Comparison of ENCODE assay signal across 8 cellular contexts in the genomic region with DNA sequence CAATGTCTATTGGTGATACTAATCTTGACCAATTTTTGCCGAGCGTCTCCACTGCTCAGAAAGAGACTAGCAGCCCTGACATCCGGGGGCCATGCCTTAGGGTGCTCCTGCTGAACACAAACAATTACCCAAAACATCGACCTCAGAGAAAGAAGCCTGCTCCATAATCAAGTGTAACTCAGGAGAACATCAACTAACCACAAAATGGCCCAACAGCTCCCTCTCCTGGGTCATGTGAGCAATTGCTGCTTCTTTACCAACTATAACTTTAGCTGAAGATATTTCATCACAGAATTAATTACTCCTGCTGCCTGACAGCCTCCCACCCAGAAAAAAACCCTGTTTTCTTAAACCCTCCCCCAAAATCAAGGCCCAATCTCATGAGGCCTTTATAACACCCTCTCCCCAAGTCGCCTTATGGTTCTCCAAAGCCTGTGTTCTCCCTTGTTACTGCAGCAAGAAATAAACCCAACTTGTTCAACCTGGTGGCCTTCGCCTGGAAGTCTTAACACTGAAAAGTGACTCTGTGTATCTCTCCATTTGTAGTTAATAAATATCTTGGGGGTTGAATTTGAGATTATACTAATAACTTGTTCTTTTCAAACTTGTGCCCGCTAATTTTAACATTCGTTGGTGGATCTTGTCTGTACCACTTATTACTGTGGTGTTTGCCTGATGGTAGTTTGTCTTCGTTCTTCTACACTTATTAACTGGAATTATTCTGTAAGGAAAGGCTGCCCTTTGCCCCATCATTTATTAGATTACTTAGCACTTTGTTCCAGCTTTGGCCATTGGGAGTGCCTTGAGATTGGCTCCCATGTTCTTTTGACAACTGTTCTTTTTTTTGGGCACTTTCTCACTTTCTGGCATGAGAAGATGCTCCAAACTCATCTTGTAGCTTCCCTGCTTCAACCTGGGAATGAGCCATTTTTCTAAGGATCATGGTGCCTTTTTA. TPM values are rescaled to one million over a fixed set of nuclear protein-coding genes. Genes with fewer than 3 reads are reported as not detected.
DNase-seq lines count a peak whose midpoint lies in the region; ATAC-seq and TF ChIP-seq lines count a peak whose summit lies in the region.

No MANE protein-coding gene starts in this region.

- no peak for TF ChIP-seq POLR2A in tibial nerve (IDR thresholded peaks at IDR 0.05)

- H3K27ac ChIP-seq in MM.1S (ENCODE audit: low read length), result no peak overlapping the region
- no peak overlapping the region for H3K27ac ChIP-seq in osteoblast (ENCODE audit: low read depth, low read length)
- H3K27ac ChIP-seq in tibial nerve, result no peak overlapping the region

- no peaks in the 10 kb centered on the region for H3K27me3 ChIP-seq in MM.1S (replicated peaks; ENCODE audit: insufficient read depth, low read length)
- H3K27me3 ChIP-seq in osteoblast (ENCODE audit: insufficient read depth, low read length), result peaks cover 4% of the 10 kb centered on the region
- H3K27me3 ChIP-seq in tibial nerve, result no peaks in the 10 kb centered on the region

- 41 to 46% methylated on average over 9 of the region's 9 CpGs for WGBS in tibial nerve, 2 donors

- TF ChIP-seq EP300 in tibial nerve (IDR thresholded peaks at IDR 0.05), result no peak

- H3K4me2 ChIP-seq in MM.1S (ENCODE audit: low read depth, low read length), result no peak overlapping the region
- H3K4me2 ChIP-seq in osteoblast (ENCODE audit: insufficient read depth, low read length), result no peak overlapping the region

- no peak overlapping the region for H3K9ac ChIP-seq in MM.1S (ENCODE audit: low read length)

- H3K36me3 ChIP-seq in MM.1S (replicated peaks; ENCODE audit: insufficient read depth, low read length) (no peaks in the 10 kb centered on the region), osteoblast (ENCODE audit: insufficient read depth, low read length) (no peaks in the 10 kb centered on the region), tibial nerve (no peaks in the 10 kb centered on the region)

- H3K9me3 ChIP-seq in MM.1S (replicated peaks; ENCODE audit: insufficient read depth, low read length), result no peaks in the 10 kb centered on the region
- H3K9me3 ChIP-seq in osteoblast (ENCODE audit: low read depth, low read length), result no peaks in the 10 kb centered on the region
- H3K9me3 ChIP-seq in tibial nerve, result no peaks in the 10 kb centered on the region

- H3K4me1 ChIP-seq in MM.1S (ENCODE audit: low read length) (no peaks in the 10 kb centered on the region), osteoblast (ENCODE audit: insufficient read depth, low read length) (no peaks in the 10 kb centered on the region), tibial nerve (peaks cover 0 to 5% (median 0%) of the 10 kb centered on the region in 4 donors)

- DNase-seq in A172 (ENCODE audit: low spot score) (peak; percentile 81), MM.1S (peak; percentile 80), SIG-M5 (lab: John Stamatoyannopoulos, UW) (peak; percentile 34), foreskin melanocyte (peak; percentile 57), osteoblast (ENCODE audit: insufficient read length, low spot score, missing footprints) (peak; percentile 96), tibial nerve (ENCODE audit: low spot score in 2 of 2) (peak in 1 of 2 donors; percentile 20)
- peak; percentile 41 for DNase-seq in activated effector memory CD4-positive, alpha-beta T cell treated with Interleukin-2 at 50 U/mL for 16 hours

- H3F3A ChIP-seq in MM.1S (ENCODE audit: insufficient read depth, low read length), result no peaks in the 10 kb centered on the region

- H2AFZ ChIP-seq in MM.1S (ENCODE audit: low read length) (no peak overlapping the region), osteoblast (ENCODE audit: low read length) (no peak overlapping the region)

- no peak overlapping the region for H3K4me3 ChIP-seq in MM.1S (ENCODE audit: low read length)
- H3K4me3 ChIP-seq in osteoblast (ENCODE audit: insufficient read depth, low read length), result no peak overlapping the region
- no peak overlapping the region for H3K4me3 ChIP-seq in tibial nerve

- no peaks in the 10 kb centered on the region for H3K79me2 ChIP-seq in MM.1S (ENCODE audit: low read length)
- no peaks in the 10 kb centered on the region for H3K79me2 ChIP-seq in osteoblast (ENCODE audit: insufficient read depth, low read length)

- no peaks in the 10 kb centered on the region for H3K9me2 ChIP-seq in MM.1S (replicated peaks; ENCODE audit: insufficient read depth, low read length)

- TF ChIP-seq CTCF in MM.1S (IDR thresholded peaks at IDR 0.05; ENCODE audit: low read length), result peak; percentile 81
- peak; percentile 92 for TF ChIP-seq CTCF in osteoblast (IDR thresholded peaks at IDR 0.05; ENCODE audit: extremely low read depth, low read depth, low read length)
- TF ChIP-seq CTCF in tibial nerve (IDR thresholded peaks at IDR 0.05), result peak; percentile 78 to 90 (median 86)

- peak; percentile 58 for ATAC-seq in GM18858 (IDR thresholded peaks at IDR 0.05; ENCODE audit: unreplicated experiment)

- H4K20me1 ChIP-seq in MM.1S (ENCODE audit: insufficient read depth, low read length) (no peaks in the 10 kb centered on the region), osteoblast (ENCODE audit: insufficient read depth, low read length) (no peaks in the 10 kb centered on the region)

RNA-seq across cellular contexts. Expression of a gene that starts 21.2 kb away (rescaled TPM):
- 0.10 TPM in 1 of 2 replicates, not detected in the other for total RNA-seq in A172 (2014; rRNA removed; shearing (Covaris generic))
- total RNA-seq in osteoblast (not detected in 2 replicates), tibial nerve (100 to 1,000 TPM in 3 of 4 donors, 10 to 100 TPM in 1; 31.6 to 117 (median 112) TPM)

RNA-seq across cellular contexts. Expression of a gene that starts 24.9 kb away (rescaled TPM):
- total RNA-seq in A172 (2014; rRNA removed; shearing (Covaris generic)), result 124 and 132 TPM in 2 replicates
- total RNA-seq in osteoblast, result 41.5 and 43.1 TPM in 2 replicates
- 10 to 100 TPM; 32.3 to 81.3 (median 54.0) TPM for total RNA-seq in tibial nerve

RNA-seq across cellular contexts. Expression of a gene that starts 47.6 kb away (rescaled TPM):
- total RNA-seq in A172 (2014; rRNA removed; shearing (Covaris generic)), result 5.9 and 6.6 TPM in 2 replicates
- total RNA-seq in osteoblast, result 0.59 and 0.72 TPM in 2 replicates
- total RNA-seq in tibial nerve, result 1 to 10 TPM; 6.1 to 7.8 (median 6.7) TPM

Comparison
In these comparisons a context has a peak if more than half of its experiments do, and no peak if none do; other contexts are left out.
1. RNA of a gene that starts 21.2 kb away (total RNA-seq): 31.6 to 117 TPM in tibial nerve; 0.10 TPM in A172 and not detected in osteoblast; every median in the first group is over 10 times any median in the second.
2. Peak in every context shown above with its lines, with median percentiles within 50 percentile points of each other: CTCF ChIP-seq.